In the genomic region with DNA sequence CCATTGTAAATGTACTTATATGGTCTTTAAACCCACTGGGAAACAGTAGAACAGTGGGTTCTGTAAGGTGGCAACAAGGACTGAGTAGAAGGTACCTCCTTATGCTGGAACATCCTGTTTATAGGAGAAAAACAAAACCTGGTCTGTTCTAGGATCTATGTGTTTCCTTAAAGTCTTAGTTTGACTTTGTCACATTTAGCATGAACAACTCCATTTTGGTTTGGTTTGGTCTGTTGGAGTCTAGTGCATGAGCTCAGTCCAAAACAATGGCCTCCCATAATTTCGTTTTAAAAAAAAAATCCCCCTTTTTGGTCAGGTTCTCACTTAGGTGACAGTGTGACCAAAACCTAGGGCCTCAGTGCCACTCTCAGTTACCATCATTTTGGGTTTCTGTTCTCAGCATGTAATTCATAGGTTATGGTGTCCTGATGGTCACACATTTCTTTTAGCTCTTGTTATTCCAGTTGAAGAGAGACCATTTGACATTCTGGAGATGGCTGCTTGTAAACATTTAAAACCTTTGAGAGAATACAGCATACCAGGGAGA, we compare ENCODE assay signal across 18 cellular contexts.
DNase-seq lines count a peak whose midpoint lies in the region; ATAC-seq, FAIRE-seq and TF ChIP-seq lines count a peak whose summit lies in the region.
"Had no signal": no experiment of that assay in that cellular context is flagged by ENCODE, and none has a peak within 500 bp of the region (broad histone marks: within the 10 kb centered on the region; RNA-seq: fewer than 3 reads in every experiment).

No MANE protein-coding gene starts in this region.

- peak in 1 of 2 donors; percentile 14 for ATAC-seq in activated naive CD4-positive, alpha-beta T cell treated with anti-CD3 and anti-CD28 coated beads, Interleukin-2, amount 50 U/mL, for 72 hours
- ATAC-seq in HG02610 (IDR thresholded peaks at IDR 0.05; ENCODE audit: unreplicated experiment), result peak; percentile 41
- peak; percentile 58 for ATAC-seq in stimulated activated naive CD8-positive, alpha-beta T cell treated with anti-CD3 and anti-CD28 coated beads, Interleukin-15, amount 100 ng/mL, for 72 hours
- ATAC-seq: A549 had no signal

- H3K27ac Mint-ChIP-seq in activated naive CD4-positive, alpha-beta T cell treated with anti-CD3 and anti-CD28 coated beads, Interleukin-2, amount 50 U/mL, for 72 hours, result peak overlapping the region; percentile 33 to 81
- no peak overlapping the region for H3K27ac Mint-ChIP-seq in activated naive CD4-positive, alpha-beta T cell treated with anti-CD3 and anti-CD28 coated beads for 36 hours
- peak overlapping the region in 1 of 2 donors; percentile 78 for H3K27ac Mint-ChIP-seq in stimulated activated naive CD8-positive, alpha-beta T cell treated with anti-CD3 and anti-CD28 coated beads, Interleukin-15, amount 100 ng/mL, for 72 hours
- H3K27ac Mint-ChIP-seq: CD4-positive, alpha-beta memory T cell; H9 had no signal

- intact Hi-C loops in activated naive CD4-positive, alpha-beta T cell treated with anti-CD3 and anti-CD28 coated beads for 36 hours (cut with micrococcal nuclease), result loop anchor here (2.0 kb wide), 1 partner anchor 20 kb away; no protein-coding TSS in a partner anchor

- H3K4me3 Mint-ChIP-seq in activated naive CD4-positive, alpha-beta T cell treated with anti-CD3 and anti-CD28 coated beads for 36 hours, result no peak overlapping the region
- H3K4me3 Mint-ChIP-seq in stimulated activated naive CD8-positive, alpha-beta T cell treated with anti-CD3 and anti-CD28 coated beads, Interleukin-15, amount 100 ng/mL, for 72 hours, result no peak overlapping the region
- H3K4me3 Mint-ChIP-seq: CD4-positive, alpha-beta memory T cell; H9 had no signal

- peak; percentile 81 for FAIRE-seq in GM12892 (lab: Jason Lieb, UNC)
- FAIRE-seq: A549, D721Med had no signal

- DNase-seq in activated naive CD4-positive, alpha-beta T cell treated with anti-CD3 and anti-CD28 coated beads, Interleukin-2, amount 50 U/mL, for 72 hours (ENCODE audit: low spot score in 2 of 2), result no peak
- DNase-seq in activated naive CD4-positive, alpha-beta T cell treated with anti-CD3 and anti-CD28 coated beads for 36 hours, result no peak
- DNase-seq in GM12892 (ENCODE audit: insufficient read length), result no peak
- peak in 1 of 2 donors; percentile 26 for DNase-seq in stimulated activated naive CD8-positive, alpha-beta T cell treated with anti-CD3 and anti-CD28 coated beads, Interleukin-15, amount 100 ng/mL, for 72 hours
- no peak for DNase-seq in COLO829 (ENCODE audit: low spot score)
- DNase-seq in NCI-H510A treated with DMSO at 0.1 percent for 48 hours (lab: John Stamatoyannopoulos, UW), result no peak
- DNase-seq: BE2C; CD4-positive, alpha-beta memory T cell; COR-L47; DMS153; DND-41; GDM1; GOT3; H9; IMR-90 had no signal

- H3K27me3 Mint-ChIP-seq in activated naive CD4-positive, alpha-beta T cell treated with anti-CD3 and anti-CD28 coated beads for 36 hours (ENCODE audit: low read depth), result no peaks in the 10 kb centered on the region
- H3K27me3 Mint-ChIP-seq in stimulated activated naive CD8-positive, alpha-beta T cell treated with anti-CD3 and anti-CD28 coated beads, Interleukin-15, amount 100 ng/mL, for 72 hours, result peaks cover 13% of the 10 kb centered on the region
- H3K27me3 Mint-ChIP-seq: CD4-positive, alpha-beta memory T cell had no signal

- H3K9me3 Mint-ChIP-seq in activated naive CD4-positive, alpha-beta T cell treated with anti-CD3 and anti-CD28 coated beads, Interleukin-2, amount 50 U/mL, for 72 hours, result peaks cover 3 to 36% of the 10 kb centered on the region in 2 donors
- H3K9me3 Mint-ChIP-seq in activated naive CD4-positive, alpha-beta T cell treated with anti-CD3 and anti-CD28 coated beads for 36 hours, result peaks cover 6% of the 10 kb centered on the region
- H3K9me3 Mint-ChIP-seq in stimulated activated naive CD8-positive, alpha-beta T cell treated with anti-CD3 and anti-CD28 coated beads, Interleukin-15, amount 100 ng/mL, for 72 hours, result peaks cover 0 to 18% of the 10 kb centered on the region in 2 donors

- peaks cover 16% of the 10 kb centered on the region for H3K4me1 Mint-ChIP-seq in activated naive CD4-positive, alpha-beta T cell treated with anti-CD3 and anti-CD28 coated beads for 36 hours (ENCODE audit: low read depth)
- peaks cover 35% of the 10 kb centered on the region for H3K4me1 Mint-ChIP-seq in stimulated activated naive CD8-positive, alpha-beta T cell treated with anti-CD3 and anti-CD28 coated beads, Interleukin-15, amount 100 ng/mL, for 72 hours
- H3K4me1 Mint-ChIP-seq: CD4-positive, alpha-beta memory T cell; H9 had no signal

- CTCF ChIA-PET in activated naive CD4-positive, alpha-beta T cell treated with anti-CD3 and anti-CD28 coated beads for 36 hours (lab: Charles Lee), result interaction anchor here (0.6 to 1.0 kb wide), 2 partner anchors 14 to 27 kb away, joined by 4 read pairs; no protein-coding TSS in a partner anchor

- peaks cover 7 to 88% of the 10 kb centered on the region in 2 donors for H3K36me3 Mint-ChIP-seq in activated naive CD4-positive, alpha-beta T cell treated with anti-CD3 and anti-CD28 coated beads, Interleukin-2, amount 50 U/mL, for 72 hours
- H3K36me3 Mint-ChIP-seq in activated naive CD4-positive, alpha-beta T cell treated with anti-CD3 and anti-CD28 coated beads for 36 hours (ENCODE audit: low read depth), result peaks cover 30% of the 10 kb centered on the region
- H3K36me3 Mint-ChIP-seq: CD4-positive, alpha-beta memory T cell had no signal

- TF ChIP-seq POLR2A in GM12892 (IDR thresholded peaks at IDR 0.05; ENCODE audit: low read depth, low read length), result no peak
